ENCODE assay signal across 18 cellular contexts in genomic region chr9:132590318-132591182, GRCh38. TPM values are rescaled to one million over a fixed set of nuclear protein-coding genes. Genes with fewer than 3 reads are reported as not detected.
DNase-seq lines count a peak whose midpoint lies in the region; ATAC-seq, FAIRE-seq and TF ChIP-seq lines count a peak whose summit lies in the region.
"Had no signal": no experiment of that assay in that cellular context is flagged by ENCODE, and none has a peak within 500 bp of the region (broad histone marks: within the 10 kb centered on the region; RNA-seq: fewer than 3 reads in every experiment).

No MANE protein-coding gene starts in this region.

- DNase-seq in G401 (ENCODE audit: low spot score) (peak; percentile 26), IMR-90 (no peak), endothelial cell of umbilical vein (ENCODE audit: low read depth, low spot score) (no peak), naive B cell (no peak), NCI-H2029 treated with DMSO at 0.1 percent for 48 hours (lab: John Stamatoyannopoulos, UW) (no peak), omental fat pad (ENCODE audit: low spot score) (no peak)
- no peak for DNase-seq in activated CD4-positive, CD25-positive, alpha-beta regulatory T cell treated with anti-CD3 and anti-CD28 coated beads, Interleukin-2, amount 50 U/mL, for 72 hours
- DNase-seq: activated CD4-positive, alpha-beta T cell treated with anti-CD3 and anti-CD28 coated beads, Interleukin-2, amount 50 U/mL, for 4 hours; activated naive CD4-positive, alpha-beta T cell treated with anti-CD3 and anti-CD28 coated beads for 36 hours; NCI-H1417 treated with DMSO at 0.1 percent for 48 hours; stimulated activated CD4-positive, alpha-beta T cell treated with anti-CD3 and anti-CD28 coated beads, Interleukin-4, amount 100 ng/mL, for 4 hours had no signal

- H3K9me3 ChIP-seq in IMR-90 (ENCODE audit: control insufficient read depth, insufficient read depth, low read length) (no peaks in the 10 kb centered on the region; the same call in none of the 2 replicates), endothelial cell of umbilical vein (replicated peaks; ENCODE audit: control insufficient read depth, insufficient read depth, low read length) (no peaks in the 10 kb centered on the region)
- H3K9me3 ChIP-seq: ascending aorta had no signal

- H4K5ac ChIP-seq in IMR-90 (ENCODE audit: low read depth, low read length) = no peak overlapping the region

- H3K9ac ChIP-seq in IMR-90 (ENCODE audit: low read depth, low read length) (no peak overlapping the region), endothelial cell of umbilical vein (replicated peaks; ENCODE audit: extremely low read depth, insufficient read depth, low read length) (no peak overlapping the region)
- H3K9ac ChIP-seq: parathyroid adenoma had no signal

- H3K27me3 Mint-ChIP-seq in naive B cell = peaks cover 32 to 83% (median 66%) of the 10 kb centered on the region in 3 donors

- H2AFZ ChIP-seq in IMR-90 (replicated peaks; ENCODE audit: low read length, poor library complexity) (no peak overlapping the region), endothelial cell of umbilical vein (ENCODE audit: low read depth, low read length) (no peak overlapping the region)
- H2AFZ ChIP-seq: parathyroid adenoma had no signal

- no peak overlapping the region for H2BK5ac ChIP-seq in IMR-90 (ENCODE audit: low read depth, low read length, poor library complexity, severe bottlenecking)

- no peaks in the 10 kb centered on the region for H3K79me2 ChIP-seq in endothelial cell of umbilical vein (ENCODE audit: control insufficient read depth, insufficient read depth, low read length)
- H3K79me2 ChIP-seq: parathyroid adenoma had no signal

- H3K27ac ChIP-seq in IMR-90 (ENCODE audit: insufficient read depth, low read length) = no peak overlapping the region
- no peak overlapping the region for H3K27ac ChIP-seq in endothelial cell of umbilical vein (ENCODE audit: insufficient read depth, low read depth, low read length)
- H3K27ac ChIP-seq: ascending aorta, parathyroid adenoma, skin epidermis had no signal

- TF ChIP-seq CTCF in IMR-90 (conservative IDR thresholded peaks at IDR 0.05; ENCODE audit: low read depth, low read length) (no peak), endothelial cell of umbilical vein (IDR thresholded peaks at IDR 0.05; ENCODE audit: extremely low read depth in 1 of 2, insufficient read depth in 1 of 2, low read depth in 1 of 2, low read length in 2 of 2) (no peak), omental fat pad (IDR thresholded peaks at IDR 0.05) (no peak)

- peak overlapping the region; percentile 29; the same call in 1 of the 2 replicates for H3K4me2 ChIP-seq in IMR-90 (ENCODE audit: low read depth, low read length)
- H3K4me2 ChIP-seq in endothelial cell of umbilical vein (ENCODE audit: insufficient read depth, low read length) = no peak overlapping the region

- H3K23ac ChIP-seq in IMR-90 (ENCODE audit: low read depth, low read length) = no peak overlapping the region

- no peak for TF ChIP-seq RAD21 in IMR-90 (IDR thresholded peaks at IDR 0.05; ENCODE audit: low read length)

- H3K4me1 ChIP-seq in IMR-90 (ENCODE audit: control insufficient read depth, insufficient read depth, low read length) = no peaks in the 10 kb centered on the region; the same call in 1 of the 2 replicates
- H3K4me1 ChIP-seq in endothelial cell of umbilical vein (ENCODE audit: control insufficient read depth, extremely low read depth, insufficient read depth, low read length) = no peaks in the 10 kb centered on the region
- H3K4me1 ChIP-seq: ascending aorta, parathyroid adenoma had no signal

- H3K27ac Mint-ChIP-seq in naive B cell = peak overlapping the region in 4 of 6 donors; percentile 14 to 92 (median 70)
- H3K27ac Mint-ChIP-seq: activated naive CD4-positive, alpha-beta T cell treated with anti-CD3 and anti-CD28 coated beads for 36 hours had no signal

- no peak overlapping the region for H2BK120ac ChIP-seq in IMR-90 (ENCODE audit: low read depth, low read length)

- H3K14ac ChIP-seq in IMR-90 (replicated peaks; ENCODE audit: low read depth, low read length) = no peak overlapping the region

- no peak overlapping the region for H3K18ac ChIP-seq in IMR-90 (ENCODE audit: low read depth, low read length)

- H3K4ac ChIP-seq in IMR-90 (ENCODE audit: low read depth, low read length) = no peak overlapping the region

- dilution Hi-C loops in IMR-90 (cut with HindIII; ENCODE audit: low sequenced_read_pairs, unreplicated experiment) (no loop called here), endothelial cell of umbilical vein (cut with MboI; ENCODE audit: extremely low pct_ligation_motif_present, low sequenced_read_pairs) (no loop called here)

- H4K91ac ChIP-seq in IMR-90 (ENCODE audit: insufficient read depth, low read depth, low read length) = no peak overlapping the region

- BruUV-seq in IMR-90 (replicated peaks; lab: Mats Ljungman, UMichigan) (no TSS peak), endothelial cell of umbilical vein (replicated peaks; lab: Mats Ljungman, UMichigan) (no TSS peak)

- 5% methylated on average over 4 of the region's 73 CpGs; no CpG with 5 or more reads in 1 of the 2 experiments for WGBS in IMR-90 (ENCODE audit: extremely low coverage in 2 of 2, insufficient read length in 1 of 2), 2 experiments

- intact Hi-C loops in IMR-90 (cut with micrococcal nuclease) (no loop called here), endothelial cell of umbilical vein (cut with micrococcal nuclease) (no loop called here)

- H3K79me1 ChIP-seq in IMR-90 (ENCODE audit: low read depth in 1 of 2, low read length in 2 of 2) = no peaks in the 10 kb centered on the region

- TF ChIP-seq POLR2A in IMR-90 (IDR thresholded peaks at IDR 0.05; ENCODE audit: low read depth, low read length) (no peak), endothelial cell of umbilical vein (IDR thresholded peaks at IDR 0.05; ENCODE audit: low read depth, low read length) (no peak)

- FAIRE-seq in endothelial cell of umbilical vein (lab: Jason Lieb, UNC) = no peak

- no peak overlapping the region for H2AK5ac ChIP-seq in IMR-90 (ENCODE audit: low read depth, low read length)

- H3K27me3 ChIP-seq in IMR-90 (ENCODE audit: control insufficient read depth, insufficient read depth, low read length) (peaks cover 65% of the 10 kb centered on the region), endothelial cell of umbilical vein (ENCODE audit: control insufficient read depth in 2 of 2, insufficient read depth in 2 of 2, low read length in 2 of 2) (peaks cover 63 to 67% of the 10 kb centered on the region in 2 experiments)

- H3K4me3 ChIP-seq in IMR-90 (ENCODE audit: insufficient read depth, low read depth, low read length) (no peak overlapping the region), endothelial cell of umbilical vein (replicated peaks in 1 of 3; ENCODE audit: insufficient read depth in 1 of 3, low read depth in 1 of 3, low read length in 3 of 3) (no peak overlapping the region)
- H3K4me3 ChIP-seq: ascending aorta, skin epidermis had no signal

- H4K20me1 ChIP-seq in IMR-90 (ENCODE audit: insufficient read depth, low read length) (peaks cover 34% of the 10 kb centered on the region), endothelial cell of umbilical vein (replicated peaks; ENCODE audit: control insufficient read depth, extremely low read depth, insufficient read depth, low read length) (no peaks in the 10 kb centered on the region)

- H3K4me3 Mint-ChIP-seq in naive B cell = peak overlapping the region in 2 of 8 donors; percentile 51 to 85
- H3K4me3 Mint-ChIP-seq: activated naive CD4-positive, alpha-beta T cell treated with anti-CD3 and anti-CD28 coated beads for 36 hours had no signal

- ATAC-seq in IMR-90 (ENCODE audit: low read depth) (peak; percentile 44), naive B cell (ENCODE audit: low read depth in 2 of 2) (no peak), GM21737 (IDR thresholded peaks at IDR 0.05; ENCODE audit: unreplicated experiment) (no peak), omental fat pad (ENCODE audit: low FRiP score) (no peak)
- ATAC-seq: HCT116 had no signal

- no peak overlapping the region for H3K56ac ChIP-seq in IMR-90 (ENCODE audit: extremely low read depth, insufficient read depth, low read length)

- H2AK9ac ChIP-seq in IMR-90 (replicated peaks; ENCODE audit: low read depth, low read length, poor library complexity) = no peak overlapping the region

- H3K36me3 ChIP-seq in IMR-90 (ENCODE audit: control insufficient read depth, insufficient read depth, low read length) (peaks cover 6% of the 10 kb centered on the region), endothelial cell of umbilical vein (ENCODE audit: control insufficient read depth in 2 of 2, extremely low read depth in 1 of 2, insufficient read depth in 2 of 2, low read length in 2 of 2) (peaks cover 0 to 5% of the 10 kb centered on the region in 2 experiments)

- no peak overlapping the region for H4K8ac ChIP-seq in IMR-90 (ENCODE audit: low read depth in 2 of 2, low read length in 2 of 2)

- no peak overlapping the region for H2BK15ac ChIP-seq in IMR-90 (ENCODE audit: low read depth, low read length)

- peaks cover 0 to 8% (median 0%) of the 10 kb centered on the region in 7 donors for H3K9me3 Mint-ChIP-seq in naive B cell
- H3K9me3 Mint-ChIP-seq: activated naive CD4-positive, alpha-beta T cell treated with anti-CD3 and anti-CD28 coated beads for 36 hours had no signal

- peaks cover 23 to 42% (median 36%) of the 10 kb centered on the region in 3 donors for H3K4me1 Mint-ChIP-seq in naive B cell

- H3K9me1 ChIP-seq in IMR-90 (ENCODE audit: insufficient read depth, low read length) = no peaks in the 10 kb centered on the region; the same call in 1 of the 2 replicates
- no peaks in the 10 kb centered on the region for H3K9me1 ChIP-seq in endothelial cell of umbilical vein (replicated peaks; ENCODE audit: control insufficient read depth, extremely low read depth, insufficient read depth, low read length)

- peaks cover 15 to 27% of the 10 kb centered on the region in 2 donors for H3K36me3 Mint-ChIP-seq in naive B cell

- in situ Hi-C loops in G401 (cut with HindIII; ENCODE audit: low sequenced_read_pairs) = no loop called here
- in situ Hi-C loops in IMR-90 (cut with MboI; ENCODE audit: low sequenced_read_pairs) = no loop called here

- CTCF ChIA-PET in IMR-90 (lab: Yijun Ruan, JAX) (no interaction called here), endothelial cell of umbilical vein (lab: Charles Lee) (interaction anchor here (2.1 kb wide), 1 partner anchor 84 kb away, joined by 4 read pairs; no protein-coding TSS in a partner anchor)

- POLR2A ChIA-PET in IMR-90 (lab: Charles Lee; ENCODE audit: unreplicated experiment) = no interaction called here
- POLR2A ChIA-PET in endothelial cell of umbilical vein (lab: Charles Lee) = no interaction called here

- no peak overlapping the region for H2BK20ac ChIP-seq in IMR-90 (ENCODE audit: low read depth, low read length)

RNA-seq across cellular contexts. Expression of gene BARHL1, which starts 8.1 kb away (rescaled TPM):
- total RNA-seq in G401 (2014; rRNA removed; shearing (Covaris generic)) = not detected in 2 replicates
- total RNA-seq in IMR-90 (2012; rRNA removed) (not detected in 2 replicates), endothelial cell of umbilical vein (not detected in 2 replicates), omental fat pad (not detected)
- polyA plus RNA-seq in IMR-90 (2012; rRNA removed) (not detected in 2 replicates), endothelial cell of umbilical vein (not detected in 2 replicates), naive B cell (ENCODE audit: low read depth in 6 of 6) (not detected)
- polyA plus RNA-seq in IMR-90 (2012; cell fraction: cytosol; rRNA removed) = not detected in 2 replicates
- polyA plus RNA-seq in IMR-90 (2012; cell fraction: nucleus; rRNA removed; ENCODE audit: low replicate concordance) = not detected in 2 replicates
- not detected in 2 replicates for polyA plus RNA-seq in endothelial cell of umbilical vein (2011; cell fraction: cytosol; rRNA removed)
- not detected in 2 replicates for polyA plus RNA-seq in endothelial cell of umbilical vein (2011; cell fraction: nucleus; rRNA removed)
- polyA plus RNA-seq in endothelial cell of umbilical vein (2012) = not detected in 2 replicates
- not detected in 2 replicates for polyA minus RNA-seq in endothelial cell of umbilical vein
- not detected for polyA minus RNA-seq in endothelial cell of umbilical vein (2011; cell fraction: cytosol; rRNA and poly(A)+ RNA removed)
- not detected in 2 replicates for polyA minus RNA-seq in endothelial cell of umbilical vein (2011; cell fraction: nucleus; rRNA and poly(A)+ RNA removed)
- total RNA-seq: activated naive CD4-positive, alpha-beta T cell treated with anti-CD3 and anti-CD28 coated beads for 36 hours; ascending aorta; fibroblast of villous mesenchyme; liver had no signal
- polyA plus RNA-seq: liver had no signal
